In genomic region chr2:7044253-7045250, GRCh38 we compare ENCODE assay signal across 8 cellular contexts.
DNase-seq lines count a peak whose midpoint lies in the region; ATAC-seq, FAIRE-seq and TF ChIP-seq lines count a peak whose summit lies in the region.

No MANE protein-coding gene starts in this region.

- H3K4me3 Mint-ChIP-seq in type B pancreatic cell: no peak overlapping the region

- no peak for FAIRE-seq in pancreas (lab: Jason Lieb, UNC)

- no peaks in the 10 kb centered on the region for H3K4me1 ChIP-seq in pancreas

- peaks cover 13% of the 10 kb centered on the region for H3K4me1 Mint-ChIP-seq in type B pancreatic cell (ENCODE audit: unreplicated experiment)

- 78 to 82% methylated on average over 17 of the region's 17 CpGs for WGBS in pancreas, 2 donors

- TF ChIP-seq CTCF in GM12872 (IDR thresholded peaks at IDR 0.05; ENCODE audit: insufficient read depth, low read depth, low read length) (peak; percentile 96), pancreas (IDR thresholded peaks at IDR 0.05) (peak; percentile 71 to 91 (median 84)), type B pancreatic cell (conservative IDR thresholded peaks at IDR 0.05) (peak; percentile 89)

- no peak overlapping the region for H3K27ac ChIP-seq in pancreas

- H3K36me3 ChIP-seq in pancreas: peaks cover 0 to 28% (median 4%) of the 10 kb centered on the region in 3 donors

- no peak overlapping the region for H3K27ac Mint-ChIP-seq in type B pancreatic cell

- no peaks in the 10 kb centered on the region for H3K27me3 Mint-ChIP-seq in type B pancreatic cell

- peak; percentile 57 for DNase-seq in 8988T
- DNase-seq in RPMI8226: peak; percentile 57
- DNase-seq in activated effector memory CD4-positive, alpha-beta T cell treated with anti-CD3 and anti-CD28 coated beads, Interleukin-2, amount 50 U/mL, for 16 hours: peak; percentile 87
- DNase-seq in germinal center (ENCODE audit: low spot score): peak; percentile 78
- DNase-seq in pancreas: peak in 3 of 6 donors; percentile 72 to 78 (median 75)
- no peak for DNase-seq in type B pancreatic cell (ENCODE audit: extremely low spot score, unreplicated experiment)

- H3K27me3 ChIP-seq in pancreas: no peaks in the 10 kb centered on the region

- ATAC-seq in HG03175 (IDR thresholded peaks at IDR 0.05; ENCODE audit: unreplicated experiment): peak; percentile 77
- peak; percentile 63 to 95 (median 86) for ATAC-seq in pancreas

- no peak overlapping the region for H3K4me3 ChIP-seq in pancreas

- no peaks in the 10 kb centered on the region for H3K9me3 Mint-ChIP-seq in type B pancreatic cell

- peaks cover 27% of the 10 kb centered on the region for H3K36me3 Mint-ChIP-seq in type B pancreatic cell

- no peaks in the 10 kb centered on the region for H3K9me3 ChIP-seq in pancreas

- intact Hi-C loops in pancreas (cut with DNase I): loop anchor here in 2 of 3 donors (5.0 to 10.0 kb wide), 2 partner anchors 120 to 147 kb away; no protein-coding TSS in a partner anchor
